In the genomic region with DNA sequence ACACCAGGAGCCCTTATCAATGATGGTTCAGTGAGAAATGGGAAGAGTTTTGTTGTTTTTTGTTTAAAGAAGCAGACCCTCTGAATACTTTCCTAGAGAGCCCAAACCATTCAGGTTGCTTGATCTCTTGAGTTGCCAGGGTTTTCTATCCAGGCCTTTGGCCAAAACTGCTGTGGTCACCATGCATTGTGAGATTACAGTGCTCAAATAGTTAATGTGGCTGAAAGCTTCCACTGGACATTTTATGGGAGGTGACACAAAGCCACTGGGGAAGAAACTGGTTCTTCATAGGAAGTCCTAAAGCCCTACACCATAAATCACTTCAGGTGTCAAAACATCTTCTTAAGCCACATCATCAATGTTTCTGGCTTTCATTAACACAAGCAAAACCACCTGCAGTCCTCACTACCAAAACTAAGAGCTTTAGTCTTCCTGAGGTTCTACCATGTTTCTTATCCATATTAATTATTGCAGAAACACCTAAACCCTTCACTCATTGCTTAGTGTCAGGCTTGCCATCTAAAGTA, we compare ENCODE assay signal across 14 cellular contexts.
"Had no signal": no experiment of that assay in that cellular context is flagged by ENCODE, and none has a peak within 500 bp of the region (broad histone marks: within the 10 kb centered on the region; RNA-seq: fewer than 3 reads in every experiment).

No MANE protein-coding gene starts in this region.

- H3K27me3 ChIP-seq: right lobe of liver, spleen had no signal

- DNase-seq: activated B cell treated with CpG ODN at 0.5 μM for 24 hours; activated CD4-positive, alpha-beta T cell treated with anti-CD3 and anti-CD28 coated beads, Interleukin-2, amount 10 ng/mL, durations not matched to agents 24 days and 14 days; activated naive CD4-positive, alpha-beta T cell treated with anti-CD3 and anti-CD28 coated beads, Interleukin-2, amount 10 ng/mL, durations not matched to agents 7 days and 5 days; effector memory CD8-positive, alpha-beta T cell; naive thymus-derived CD8-positive, alpha-beta T cell; right lobe of liver; spleen; stimulated activated CD4-positive, alpha-beta T cell treated with anti-CD3 and anti-CD28 coated beads, Interleukin-1b, Interleukin-23, amount 100 ng/mL, for 48 hours; substantia nigra; T-helper 17 cell; trophoblast cell had no signal

- ATAC-seq: activated T-helper 17 cell treated with anti-CD3 and anti-CD28 coated beads, Interleukin-2, amount 50 U/mL, for 72 hours; effector memory CD8-positive, alpha-beta T cell; naive thymus-derived CD8-positive, alpha-beta T cell; right lobe of liver; stimulated activated memory B cell treated with anti-CD40 and anti-IgM and Interleukin-4, amounts not matched to agents 10 μg/mL and 1 μg/mL and 100 μg/mL, for 72 hours; T-helper 17 cell had no signal

- H3K4me3 ChIP-seq: lung, right lobe of liver, spleen had no signal

- H3K36me3 ChIP-seq: right lobe of liver, spleen had no signal

- H3K27ac ChIP-seq: right lobe of liver, spleen had no signal

- H3K9me3 ChIP-seq: right lobe of liver, spleen had no signal

- H3K4me1 ChIP-seq: right lobe of liver, spleen had no signal
